ENCODE assay signal across 9 cellular contexts in the genomic region with DNA sequence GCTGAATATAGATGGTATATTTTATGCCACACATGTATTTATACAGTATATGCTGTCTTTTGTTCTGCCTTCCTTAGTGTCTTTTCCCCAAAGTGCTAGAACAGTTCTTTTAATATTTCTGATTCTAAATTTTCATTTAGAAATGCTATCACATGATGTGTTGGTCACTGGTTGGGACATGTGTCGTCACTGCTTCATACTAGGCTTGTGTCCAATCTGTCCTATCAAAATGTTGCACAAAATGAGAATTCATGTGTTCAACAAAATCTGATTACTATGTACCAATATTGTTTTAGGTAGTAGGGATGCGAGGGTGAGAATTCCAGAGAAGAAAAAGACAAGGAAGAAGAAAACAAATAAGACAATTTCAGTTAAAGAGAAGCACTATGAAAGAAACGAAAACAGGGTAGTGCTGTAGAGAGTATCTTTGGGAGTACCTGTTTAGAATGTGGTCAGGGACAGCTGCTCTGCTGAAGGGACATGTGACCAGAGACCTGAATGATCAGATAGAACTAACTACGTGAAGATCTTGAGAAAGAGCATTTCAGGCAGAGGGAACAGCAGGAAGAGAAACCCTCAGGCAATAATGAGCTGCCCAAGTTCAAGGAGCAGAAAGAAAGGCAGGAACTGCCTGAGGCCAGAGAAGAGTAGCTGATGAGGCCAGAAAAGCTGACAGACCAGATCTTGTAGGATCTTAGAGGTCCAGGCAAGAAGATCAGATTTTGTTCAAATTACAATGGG. TPM values are rescaled to one million over a fixed set of nuclear protein-coding genes. Genes with fewer than 3 reads are reported as not detected.
DNase-seq lines count a peak whose midpoint lies in the region; ATAC-seq, FAIRE-seq and TF ChIP-seq lines count a peak whose summit lies in the region.
"Had no signal": no experiment of that assay in that cellular context is flagged by ENCODE, and none has a peak within 500 bp of the region (broad histone marks: within the 10 kb centered on the region; RNA-seq: fewer than 3 reads in every experiment).

No MANE protein-coding gene starts in this region.

- H3F3A ChIP-seq in OCI-LY1 (ENCODE audit: insufficient read depth, low read length), result no peaks in the 10 kb centered on the region

- DNase-seq in A172 (ENCODE audit: low spot score) (no peak), NCI-H146 treated with DMSO at 0.1 percent for 48 hours (lab: John Stamatoyannopoulos, UW; ENCODE audit: unreplicated experiment) (no peak), NCI-H1048 (lab: John Stamatoyannopoulos, UW) (no peak), H54 (ENCODE audit: insufficient read length, low spot score) (no peak)
- DNase-seq: NCI-H2171 treated with DMSO at 0.1 percent for 48 hours had no signal

- H3K4me1 ChIP-seq in OCI-LY1 (ENCODE audit: insufficient read depth, low read length, severe bottlenecking) (peaks cover 31% of the 10 kb centered on the region), mucosa of rectum (ENCODE audit: control insufficient read depth in 2 of 2, insufficient read depth in 2 of 2, low read length in 2 of 2) (peaks cover 0 to 6% of the 10 kb centered on the region in 2 donors)

- H3K27ac ChIP-seq in OCI-LY1 (ENCODE audit: low read depth, low read length, poor library complexity, severe bottlenecking), result peak overlapping the region; percentile 89
- peak overlapping the region; percentile 44 to 46 for H3K27ac ChIP-seq in mucosa of rectum (ENCODE audit: low read depth in 2 of 2, low read length in 2 of 2)

- H3K9ac ChIP-seq in OCI-LY1 (ENCODE audit: low read length) (peak overlapping the region; percentile 45), mucosa of rectum (ENCODE audit: low read depth in 1 of 2, low read length in 2 of 2) (no peak overlapping the region)

- H4K20me1 ChIP-seq in OCI-LY1 (ENCODE audit: insufficient read depth, low read length), result no peaks in the 10 kb centered on the region

- TF ChIP-seq CTCF in OCI-LY1 (IDR thresholded peaks at IDR 0.05; ENCODE audit: low read length), result no peak

- no peak for TF ChIP-seq POLR2A in H54 (IDR thresholded peaks at IDR 0.05; ENCODE audit: low read depth, low read length)

- no peaks in the 10 kb centered on the region; the same call in 1 of the 2 replicates for H3K36me3 ChIP-seq in OCI-LY1 (ENCODE audit: insufficient read depth, low read length)
- H3K36me3 ChIP-seq in mucosa of rectum (ENCODE audit: control insufficient read depth in 2 of 2, insufficient read depth in 2 of 2, low read length in 2 of 2), result no peaks in the 10 kb centered on the region

- H3K4me2 ChIP-seq in OCI-LY1 (ENCODE audit: low read length), result peak overlapping the region; percentile 54

- FAIRE-seq in H54 (lab: Jason Lieb, UNC), result no peak

- no peaks in the 10 kb centered on the region for H3K79me2 ChIP-seq in OCI-LY1 (ENCODE audit: insufficient read depth, low read length)

- peak overlapping the region; percentile 51 for H3K4me3 ChIP-seq in OCI-LY1 (ENCODE audit: low read depth, low read length, poor library complexity, severe bottlenecking)
- peak overlapping the region in 1 of 2 donors; percentile 32 for H3K4me3 ChIP-seq in mucosa of rectum (ENCODE audit: low read length in 2 of 2)

- H3K9me3 ChIP-seq in OCI-LY1 (ENCODE audit: low read length) (no peaks in the 10 kb centered on the region), mucosa of rectum (ENCODE audit: control insufficient read depth in 2 of 2, low read length in 2 of 2) (no peaks in the 10 kb centered on the region)

- H3K27me3 ChIP-seq in OCI-LY1 (ENCODE audit: insufficient read depth, low read length), result no peaks in the 10 kb centered on the region
- H3K27me3 ChIP-seq in mucosa of rectum (ENCODE audit: control insufficient read depth in 2 of 2, insufficient read depth in 2 of 2, low read length in 2 of 2), result no peaks in the 10 kb centered on the region

- peak; percentile 39 for ATAC-seq in GM18909 (IDR thresholded peaks at IDR 0.05; ENCODE audit: poor library complexity, unreplicated experiment)
- ATAC-seq in HG02763 (IDR thresholded peaks at IDR 0.05; ENCODE audit: unreplicated experiment), result peak; percentile 43

- no peaks in the 10 kb centered on the region for H3K9me2 ChIP-seq in OCI-LY1 (ENCODE audit: low read depth, low read length)

- H2AFZ ChIP-seq in OCI-LY1 (ENCODE audit: low read length), result peak overlapping the region; percentile 39

RNA-seq across cellular contexts. Expression of a gene that starts 1.4 kb away (rescaled TPM):
- 2.4 TPM in 1 of 2 replicates, not detected in the other for total RNA-seq in A172 (2014; rRNA removed; shearing (Covaris generic))

RNA-seq across cellular contexts. Expression of a gene that starts 14.0 kb away (rescaled TPM):
- total RNA-seq in A172 (2014; rRNA removed; shearing (Covaris generic)), result 351 and 373 TPM in 2 replicates
